In genomic region chr4:3399277-3400194, GRCh38 we compare ENCODE assay signal across 12 cellular contexts. TPM values are rescaled to one million over a fixed set of nuclear protein-coding genes. Genes with fewer than 3 reads are reported as not detected.
A peak's percentile ranks its signal among the peaks of the same experiment; 100 is the strongest.
DNase-seq lines count a peak whose midpoint lies in the region; ATAC-seq and TF ChIP-seq lines count a peak whose summit lies in the region.
"Had no signal": no experiment of that assay in that cellular context is flagged by ENCODE, and none has a peak within 500 bp of the region (broad histone marks: within the 10 kb centered on the region; RNA-seq: fewer than 3 reads in every experiment).

No MANE protein-coding gene starts in this region.

- H3K9me2 ChIP-seq in DOHH2 (replicated peaks; ENCODE audit: control insufficient read depth, low read length) = no peaks in the 10 kb centered on the region

- peak in 1 of 2 donors; percentile 27 for TF ChIP-seq POLR2A in adrenal gland (IDR thresholded peaks at IDR 0.05)

- ATAC-seq in HG02759 (IDR thresholded peaks at IDR 0.05; ENCODE audit: unreplicated experiment) = no peak
- no peak for ATAC-seq in HG03159 (IDR thresholded peaks at IDR 0.05; ENCODE audit: unreplicated experiment)
- no peak for ATAC-seq in HG02938 (IDR thresholded peaks at IDR 0.05; ENCODE audit: unreplicated experiment)

- H3K27me3 ChIP-seq in DOHH2 (ENCODE audit: control insufficient read depth, low read length) = no peaks in the 10 kb centered on the region
- no peaks in the 10 kb centered on the region for H3K27me3 ChIP-seq in adrenal gland
- H3K27me3 ChIP-seq: ascending aorta, ovary had no signal

- H3K36me3 ChIP-seq in DOHH2 (ENCODE audit: control insufficient read depth, low read length) (no peaks in the 10 kb centered on the region), adrenal gland (replicated peaks in 1 of 2) (no peaks in the 10 kb centered on the region)
- H3K36me3 ChIP-seq: ascending aorta, ovary had no signal

- H3K4me2 ChIP-seq in DOHH2 (ENCODE audit: low read length) = peak overlapping the region; percentile 55

- H4K20me1 ChIP-seq in DOHH2 (ENCODE audit: control insufficient read depth, insufficient read depth, low read depth, low read length) = no peaks in the 10 kb centered on the region

- no peak overlapping the region for H3K27ac ChIP-seq in DOHH2 (ENCODE audit: low read depth, low read length)
- H3K27ac ChIP-seq in adrenal gland = peak overlapping the region in 2 of 5 donors; percentile 21 to 38
- H3K27ac ChIP-seq: ascending aorta, ovary had no signal

- intact Hi-C loops in adrenal gland (cut with DNase I) = no loop called here

- WGBS in adrenal gland, 4 donors = 41 to 54% (median 51%) methylated on average over 5 of the region's 5 CpGs

- peaks cover 20% of the 10 kb centered on the region for H3K4me1 ChIP-seq in DOHH2 (ENCODE audit: control insufficient read depth, low read length)
- peaks cover 0 to 7% of the 10 kb centered on the region in 2 donors for H3K4me1 ChIP-seq in adrenal gland (replicated peaks in 1 of 2)

- H3K4me3 ChIP-seq in DOHH2 (ENCODE audit: low read length) (peak overlapping the region; percentile 23), adrenal gland (no peak overlapping the region)
- H3K4me3 ChIP-seq: ascending aorta, ovary had no signal

- TF ChIP-seq CTCF in DOHH2 (IDR thresholded peaks at IDR 0.05; ENCODE audit: low read depth, low read length, poor library complexity, severe bottlenecking) (peak; percentile 27), adrenal gland (IDR thresholded peaks at IDR 0.05) (peak in 5 of 6 experiments; percentile 12 to 35 (median 27))

- DNase-seq in M059J (ENCODE audit: low read depth) (peak; percentile 27), adrenal gland (peak in 6 of 7 donors; percentile 59 to 89 (median 80)), iris pigment epithelial cell (ENCODE audit: low read depth) (peak; percentile 62), dedifferentiated amniotic fluid mesenchymal stem cell (ENCODE audit: extremely low spot score) (no peak)
- DNase-seq: activated CD4-positive, CD25-positive, alpha-beta regulatory T cell; NCI-H345; ovary had no signal

- H3K9me3 ChIP-seq in DOHH2 (ENCODE audit: control insufficient read depth, insufficient read depth, low read length) (no peaks in the 10 kb centered on the region), adrenal gland (replicated peaks in 1 of 3) (no peaks in the 10 kb centered on the region)
- H3K9me3 ChIP-seq: ascending aorta, ovary had no signal

- H3F3A ChIP-seq in DOHH2 (ENCODE audit: control insufficient read depth, insufficient read depth) = 0 out of 2 replicates have a peak, but pooled peaks cover 3% of the 10 kb centered on the region

- H3K79me2 ChIP-seq in DOHH2 (ENCODE audit: control insufficient read depth, low read length) = no peaks in the 10 kb centered on the region

RNA-seq across cellular contexts. Expression of gene HGFAC, which starts 42.2 kb away (rescaled TPM):
- not detected in 2 replicates for total RNA-seq in M059J (2014; rRNA removed; shearing (Covaris generic))
- total RNA-seq in adrenal gland = under 1 TPM in 4 of 8 donors, not detected in 4; 0.12 to 0.51 (median 0.18) TPM
- under 1 TPM in 2 of 3 donors, not detected in 1; 0.64 to 0.84 TPM for polyA plus RNA-seq in adrenal gland
